Comparison of ENCODE assay signal across 26 cellular contexts in the genomic region with DNA sequence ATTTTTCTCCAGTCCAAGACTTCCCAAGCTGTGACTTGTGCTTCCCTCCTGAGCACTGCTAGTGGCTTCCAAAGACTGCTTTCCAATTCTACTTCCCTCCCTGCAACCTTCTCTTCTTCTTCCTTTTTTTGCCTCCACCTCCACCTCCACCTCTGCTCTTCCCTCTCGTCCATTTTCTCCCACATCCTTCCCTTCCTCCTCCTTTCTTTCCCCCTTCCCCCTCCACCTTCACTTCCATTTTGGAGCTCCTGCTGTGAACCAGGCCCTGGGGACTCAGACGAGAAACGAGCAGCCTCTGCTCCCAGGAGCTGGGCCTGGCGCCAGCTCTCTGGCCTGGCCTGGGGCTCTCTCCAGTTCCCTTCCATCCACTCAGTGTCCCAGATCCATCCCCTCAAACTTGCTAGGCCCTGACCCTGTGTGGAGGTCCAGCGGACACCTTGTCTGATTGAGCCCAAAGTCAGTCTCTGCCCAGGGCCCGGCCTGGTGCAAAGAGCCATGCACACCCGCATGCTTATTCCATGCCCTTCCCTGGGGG. TPM values are rescaled to one million over a fixed set of nuclear protein-coding genes. Genes with fewer than 3 reads are reported as not detected.
"Had no signal": no experiment of that assay in that cellular context is flagged by ENCODE, and none has a peak within 500 bp of the region (broad histone marks: within the 10 kb centered on the region; RNA-seq: fewer than 3 reads in every experiment).

No MANE protein-coding gene starts in this region.

- H3K27ac ChIP-seq: ascending aorta, cardiac muscle cell, coronary artery, left lung, pancreas, prostate gland, skin epidermis, upper lobe of left lung, VCaP had no signal

- H3K4me1 ChIP-seq: prostate gland had no signal

- FAIRE-seq: frontal cortex, pancreas, TTC549 had no signal

- H3K27me3 Mint-ChIP-seq: activated naive CD8-positive, alpha-beta T cell had no signal

- H3K4me3 ChIP-seq: ascending aorta, cardiac muscle cell, coronary artery, dorsolateral prefrontal cortex, left lung, lung, mucosa of descending colon, pancreas, prostate gland, skin epidermis, upper lobe of left lung had no signal

- ATAC-seq: left lung; mucosa of descending colon; pancreas; sciatic nerve; stimulated activated naive CD8-positive, alpha-beta T cell treated with anti-CD3 and anti-CD28 coated beads, Interleukin-15, amount 100 ng/mL, for 72 hours had no signal

- H3K27ac Mint-ChIP-seq: activated naive CD8-positive, alpha-beta T cell; nephron progenitor cell; stimulated activated naive CD8-positive, alpha-beta T cell treated with anti-CD3 and anti-CD28 coated beads, Interleukin-15, amount 100 ng/mL, for 72 hours had no signal

- H3K4me3 Mint-ChIP-seq: activated naive CD8-positive, alpha-beta T cell; nephron progenitor cell; stimulated activated naive CD8-positive, alpha-beta T cell treated with anti-CD3 and anti-CD28 coated beads, Interleukin-15, amount 100 ng/mL, for 72 hours had no signal

- H3K9me3 ChIP-seq: ascending aorta, mucosa of descending colon, pancreas, prostate gland had no signal

- H3K27me3 ChIP-seq: ascending aorta, cardiac muscle cell, dorsolateral prefrontal cortex, left lung, pancreas, upper lobe of left lung had no signal

- H3K36me3 Mint-ChIP-seq: activated naive CD8-positive, alpha-beta T cell had no signal

- DNase-seq: activated CD4-positive, alpha-beta T cell treated with anti-CD3 and anti-CD28 coated beads, Interleukin-2, amount 50 U/mL, for 1 hour; activated gamma-delta T cell; effector memory CD4-positive, alpha-beta T cell; left lung; mucosa of descending colon; nephron progenitor cell; pancreas; retina; stimulated activated CD4-positive, alpha-beta T cell treated with anti-CD3 and anti-CD28 coated beads, Interleukin-12 subunit alpha, Interleukin-12 subunit beta, amount 100 ng/mL, for 4 hours; stimulated activated CD4-positive, alpha-beta T cell treated with anti-CD3 and anti-CD28 coated beads, Interleukin-4, amount 100 ng/mL, for 1 hour; stimulated activated naive CD8-positive, alpha-beta T cell treated with anti-CD3 and anti-CD28 coated beads, Interleukin-15, amount 100 ng/mL, for 72 hours; T-helper 9 cell; upper lobe of left lung had no signal

- H3K9me3 Mint-ChIP-seq: stimulated activated naive CD8-positive, alpha-beta T cell treated with anti-CD3 and anti-CD28 coated beads, Interleukin-15, amount 100 ng/mL, for 72 hours had no signal

- H3K36me3 ChIP-seq: ascending aorta, cardiac muscle cell, left lung, pancreas, prostate gland had no signal

RNA-seq across cellular contexts. Expression of a gene that starts 5.6 kb away (rescaled TPM):
- total RNA-seq: epithelial cell of proximal tubule had no signal
